In the genomic region with DNA sequence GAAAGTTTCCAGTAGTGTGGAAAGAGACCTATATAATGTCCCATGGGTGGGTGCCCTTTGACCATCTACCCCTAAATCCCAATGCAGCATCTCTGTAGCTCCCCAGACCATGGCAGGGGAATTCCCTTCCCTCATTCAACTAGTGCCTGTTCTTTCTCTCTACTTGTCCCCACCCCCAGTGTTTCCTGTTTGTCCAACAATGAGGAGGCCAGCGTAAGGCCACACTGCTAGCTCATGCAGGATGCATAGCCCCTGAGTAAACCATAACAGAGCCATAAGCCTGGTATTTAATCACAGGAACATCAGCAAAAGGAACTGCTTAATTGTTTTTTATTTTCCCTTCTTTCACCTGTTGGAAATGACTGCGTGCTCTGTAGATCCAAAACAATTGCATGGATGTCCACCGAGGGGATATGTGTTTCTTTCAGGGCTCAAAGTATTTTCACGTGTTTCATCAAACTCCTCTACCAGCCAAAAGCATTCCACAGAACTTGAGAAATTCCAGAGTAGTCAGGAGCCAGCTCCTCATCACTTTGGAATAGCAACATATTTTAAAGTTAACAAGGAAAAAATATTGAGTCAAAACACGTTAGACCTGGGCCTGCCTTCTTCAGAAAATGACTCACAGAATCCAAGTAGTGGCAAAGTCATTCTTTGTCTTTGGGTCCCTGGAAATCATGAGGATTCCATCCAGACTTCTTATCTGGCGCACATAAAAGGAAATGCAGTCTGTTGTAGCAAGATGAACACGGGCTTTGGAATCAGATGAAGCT, we compare ENCODE assay signal across 9 cellular contexts.
DNase-seq lines count a peak whose midpoint lies in the region; ATAC-seq, FAIRE-seq and TF ChIP-seq lines count a peak whose summit lies in the region.
"Had no signal": no experiment of that assay in that cellular context is flagged by ENCODE, and none has a peak within 500 bp of the region (broad histone marks: within the 10 kb centered on the region; RNA-seq: fewer than 3 reads in every experiment).

No MANE protein-coding gene starts in this region.

- H3K9me3 Mint-ChIP-seq in naive thymus-derived CD8-positive, alpha-beta T cell: no peaks in the 10 kb centered on the region

- peaks cover 40 to 91% (median 66%) of the 10 kb centered on the region in 4 donors for H3K4me1 Mint-ChIP-seq in naive thymus-derived CD8-positive, alpha-beta T cell

- H3K27me3 Mint-ChIP-seq in naive thymus-derived CD8-positive, alpha-beta T cell: no peaks in the 10 kb centered on the region

- H3K4me3 Mint-ChIP-seq in naive thymus-derived CD8-positive, alpha-beta T cell: peak overlapping the region in 9 of 10 donors; percentile 11 to 72 (median 42)

- ATAC-seq in HG02884 (IDR thresholded peaks at IDR 0.05; ENCODE audit: unreplicated experiment): peak; percentile 22
- ATAC-seq in naive thymus-derived CD8-positive, alpha-beta T cell: no peak
- no peak for ATAC-seq in activated CD4-positive, CD25-positive, alpha-beta regulatory T cell treated with anti-CD3 and anti-CD28 coated beads, Interleukin-2, amount 50 U/mL, for 24 hours

- peaks cover 32 to 67% (median 57%) of the 10 kb centered on the region in 3 donors for H3K36me3 Mint-ChIP-seq in naive thymus-derived CD8-positive, alpha-beta T cell

- peak overlapping the region; percentile 51 for H3K27ac ChIP-seq in angular gyrus (ENCODE audit: low read depth, low read length)
- H3K27ac ChIP-seq: KMS-11 had no signal

- intact Hi-C loops in posterior vena cava (cut with DNase I): no loop called here

- H3K27ac Mint-ChIP-seq in naive thymus-derived CD8-positive, alpha-beta T cell: peak overlapping the region; percentile 65 to 93 (median 84)

- no peak for TF ChIP-seq POLR2A in GM12892 (IDR thresholded peaks at IDR 0.05; ENCODE audit: low read depth, low read length)

- peak; percentile 89 for FAIRE-seq in GM12892 (lab: Jason Lieb, UNC)

- POLR2A ChIA-PET in naive thymus-derived CD8-positive, alpha-beta T cell (lab: Charles Lee): interaction anchor here (1.1 to 1.5 kb wide), 4 partner anchors 22 to 75 kb away, joined by 3 read pairs; no protein-coding TSS in a partner anchor

- DNase-seq in GM12892 (ENCODE audit: insufficient read length) (no peak), GM19238 (ENCODE audit: insufficient read length, low spot score) (no peak), posterior vena cava (ENCODE audit: low spot score) (no peak)
- no peak for DNase-seq in naive thymus-derived CD8-positive, alpha-beta T cell
- DNase-seq in stimulated activated CD8-positive, alpha-beta memory T cell treated with anti-CD3 and anti-CD28 coated beads, Interleukin-4, amount 100 ng/mL, for 48 hours: no peak
